In genomic region chr17:55314784-55315491, GRCh38 we compare ENCODE assay signal across 29 cellular contexts. TPM values are rescaled to one million over a fixed set of nuclear protein-coding genes. Genes with fewer than 3 reads are reported as not detected.
DNase-seq lines count a peak whose midpoint lies in the region; ATAC-seq, FAIRE-seq and TF ChIP-seq lines count a peak whose summit lies in the region.
"Had no signal": no experiment of that assay in that cellular context is flagged by ENCODE, and none has a peak within 500 bp of the region (broad histone marks: within the 10 kb centered on the region; RNA-seq: fewer than 3 reads in every experiment).

No MANE protein-coding gene starts in this region.

- ATAC-seq in HG02610 (IDR thresholded peaks at IDR 0.05; ENCODE audit: unreplicated experiment) (peak; percentile 56), pancreas (no peak)
- ATAC-seq in effector memory CD8-positive, alpha-beta T cell (replicated peaks): no peak
- ATAC-seq: lower lobe of right lung; naive thymus-derived CD4-positive, alpha-beta T cell; psoas muscle had no signal

- peak overlapping the region; percentile 74 for H3K27ac Mint-ChIP-seq in activated T-cell treated with anti-CD3 and anti-CD28 coated beads, Interleukin-2, amount 50 U/mL, for 24 hours
- H3K27ac Mint-ChIP-seq in activated CD4-positive, alpha-beta memory T cell treated with anti-CD3 and anti-CD28 coated beads, Interleukin-2, amount 10 ng/mL, durations not matched to agents 7 days and 5 days: peak overlapping the region; percentile 64
- no peak overlapping the region for H3K27ac Mint-ChIP-seq in effector memory CD8-positive, alpha-beta T cell
- H3K27ac Mint-ChIP-seq: HFFc6 had no signal

- no peaks in the 10 kb centered on the region for H3K36me3 Mint-ChIP-seq in activated T-cell treated with anti-CD3 and anti-CD28 coated beads, Interleukin-2, amount 50 U/mL, for 24 hours (ENCODE audit: low read depth)
- H3K36me3 Mint-ChIP-seq in activated CD4-positive, alpha-beta memory T cell treated with anti-CD3 and anti-CD28 coated beads, Interleukin-2, amount 10 ng/mL, durations not matched to agents 7 days and 5 days (ENCODE audit: low read depth): peaks cover 6% of the 10 kb centered on the region
- H3K36me3 Mint-ChIP-seq in effector memory CD8-positive, alpha-beta T cell (ENCODE audit: insufficient read depth): no peaks in the 10 kb centered on the region

- H3K9me3 Mint-ChIP-seq in activated T-cell treated with anti-CD3 and anti-CD28 coated beads, Interleukin-2, amount 50 U/mL, for 24 hours: no peaks in the 10 kb centered on the region
- peaks cover 4% of the 10 kb centered on the region for H3K9me3 Mint-ChIP-seq in activated CD4-positive, alpha-beta memory T cell treated with anti-CD3 and anti-CD28 coated beads, Interleukin-2, amount 10 ng/mL, durations not matched to agents 7 days and 5 days
- H3K9me3 Mint-ChIP-seq in effector memory CD8-positive, alpha-beta T cell: no peaks in the 10 kb centered on the region
- H3K9me3 Mint-ChIP-seq: HFFc6 had no signal

- intact Hi-C loops in pancreas (cut with DNase I): no loop called here

- CTCF ChIA-PET in activated CD4-positive, alpha-beta memory T cell treated with anti-CD3 and anti-CD28 coated beads, Interleukin-2, amount 10 ng/mL, durations not matched to agents 7 days and 5 days (lab: Charles Lee): interaction anchor here (0.6 kb wide), 1 partner anchor 33 kb away, joined by 3 read pairs; no protein-coding TSS in a partner anchor

- H3K4me1 ChIP-seq in pancreas: no peaks in the 10 kb centered on the region
- H3K4me1 ChIP-seq: BE2C, lower lobe of right lung, psoas muscle, uterus had no signal

- no peaks in the 10 kb centered on the region for H3K36me3 ChIP-seq in pancreas
- H3K36me3 ChIP-seq: BE2C, uterus had no signal

- TF ChIP-seq CTCF in pancreas (IDR thresholded peaks at IDR 0.05): no peak

- H3K4me3 ChIP-seq in pancreas: no peak overlapping the region
- H3K4me3 ChIP-seq: lower lobe of right lung, PC-9, psoas muscle, SK-N-MC, thoracic aorta, uterus had no signal

- FAIRE-seq in pancreas (lab: Jason Lieb, UNC): no peak
- FAIRE-seq: bronchial epithelial cell, GM12891, TTC549 had no signal

- H3K27me3 Mint-ChIP-seq in activated T-cell treated with anti-CD3 and anti-CD28 coated beads, Interleukin-2, amount 50 U/mL, for 24 hours: peaks cover 6% of the 10 kb centered on the region
- H3K27me3 Mint-ChIP-seq in activated CD4-positive, alpha-beta memory T cell treated with anti-CD3 and anti-CD28 coated beads, Interleukin-2, amount 10 ng/mL, durations not matched to agents 7 days and 5 days: no peaks in the 10 kb centered on the region
- no peaks in the 10 kb centered on the region for H3K27me3 Mint-ChIP-seq in effector memory CD8-positive, alpha-beta T cell

- DNase-seq in activated T-cell treated with anti-CD3 and anti-CD28 coated beads, Interleukin-2, amount 50 U/mL, for 24 hours: no peak
- DNase-seq in activated T-cell treated with anti-CD3 and anti-CD28 coated beads, Interleukin-2, amount 50 U/mL, for 1 hour: no peak
- DNase-seq in activated CD4-positive, alpha-beta memory T cell treated with anti-CD3 and anti-CD28 coated beads, Interleukin-2, amount 10 ng/mL, durations not matched to agents 7 days and 5 days: peak; percentile 37
- DNase-seq in putamen (ENCODE audit: low spot score) (peak; percentile 45), pancreas (no peak)
- no peak for DNase-seq in effector memory CD8-positive, alpha-beta T cell
- DNase-seq: ACHN; activated CD8-positive, alpha-beta memory T cell treated with anti-CD3 and anti-CD28 coated beads, Interleukin-2, amount 50 U/mL, for 4 hours; activated gamma-delta T cell treated with Interleukin-2 at 50 U/mL for 16 hours; BE2C; GOT3; HFFc6; hippocampal formation; IMR-90; lower lobe of right lung; midbrain; naive thymus-derived CD4-positive, alpha-beta T cell; NCI-H1436 treated with DMSO at 0.1 percent for 48 hours; NCI-H345; PC-9; psoas muscle; stimulated activated naive CD4-positive, alpha-beta T cell treated with Interleukin-2 at 50 U/mL for 16 hours; uterus had no signal

- 91 to 95% methylated on average over 8 of the region's 8 CpGs for WGBS in pancreas, 2 donors

- H3K4me3 Mint-ChIP-seq in activated T-cell treated with anti-CD3 and anti-CD28 coated beads, Interleukin-2, amount 50 U/mL, for 24 hours: no peak overlapping the region
- H3K4me3 Mint-ChIP-seq in activated CD4-positive, alpha-beta memory T cell treated with anti-CD3 and anti-CD28 coated beads, Interleukin-2, amount 10 ng/mL, durations not matched to agents 7 days and 5 days: peak overlapping the region; percentile 15
- no peak overlapping the region for H3K4me3 Mint-ChIP-seq in effector memory CD8-positive, alpha-beta T cell
- H3K4me3 Mint-ChIP-seq: HFFc6 had no signal

- POLR2A ChIA-PET in activated CD4-positive, alpha-beta memory T cell treated with anti-CD3 and anti-CD28 coated beads, Interleukin-2, amount 10 ng/mL, durations not matched to agents 7 days and 5 days (lab: Charles Lee): interaction anchor here (1.6 to 2.0 kb wide), 2 partner anchors 26 to 30 kb away, joined by 3 to 10 read pairs; no protein-coding TSS in a partner anchor

- H3K9me3 ChIP-seq in pancreas: no peaks in the 10 kb centered on the region
- H3K9me3 ChIP-seq: BE2C, lower lobe of right lung, psoas muscle, thoracic aorta, uterus had no signal

- peaks cover 21% of the 10 kb centered on the region for H3K4me1 Mint-ChIP-seq in activated T-cell treated with anti-CD3 and anti-CD28 coated beads, Interleukin-2, amount 50 U/mL, for 24 hours (ENCODE audit: low read depth)
- peaks cover 31% of the 10 kb centered on the region for H3K4me1 Mint-ChIP-seq in activated CD4-positive, alpha-beta memory T cell treated with anti-CD3 and anti-CD28 coated beads, Interleukin-2, amount 10 ng/mL, durations not matched to agents 7 days and 5 days
- H3K4me1 Mint-ChIP-seq in effector memory CD8-positive, alpha-beta T cell (ENCODE audit: low read depth in 2 of 2): no peaks in the 10 kb centered on the region

- H3K27me3 ChIP-seq in pancreas: no peaks in the 10 kb centered on the region
- H3K27me3 ChIP-seq: BE2C, uterus had no signal

- H3K27ac ChIP-seq in pancreas: no peak overlapping the region
- H3K27ac ChIP-seq: lower lobe of right lung, PC-9, psoas muscle, SK-N-MC, thoracic aorta, uterus had no signal

RNA-seq across cellular contexts. Expression of gene HLF, which starts 50.2 kb away (rescaled TPM):
- 1 to 10 TPM; 2.8 to 3.3 TPM for total RNA-seq in activated CD4-positive, alpha-beta memory T cell treated with anti-CD3 and anti-CD28 coated beads, Interleukin-2, amount 10 ng/mL, durations not matched to agents 7 days and 5 days
- total RNA-seq in pancreas: 1 to 10 TPM; 1.4 to 4.6 (median 2.2) TPM
- polyA plus RNA-seq in pancreas: 1 to 10 TPM; 1.2 to 4.4 TPM
- total RNA-seq: HFFc6, PC-9 had no signal
- polyA plus RNA-seq: IMR-90 had no signal

Comparison
In these comparisons a context has a peak if more than half of its experiments do, and no peak if none do; other contexts are left out.
1. DNase-seq: peak in activated CD4-positive, alpha-beta memory T cell treated with anti-CD3 and anti-CD28 coated beads, Interleukin-2, amount 10 ng/mL, durations not matched to agents 7 days and 5 days (single experiment) and putamen (single experiment); none in activated T-cell treated with anti-CD3 and anti-CD28 coated beads, Interleukin-2, amount 50 U/mL, for 24 hours (single experiment), activated T-cell treated with anti-CD3 and anti-CD28 coated beads, Interleukin-2, amount 50 U/mL, for 1 hour (single experiment), effector memory CD8-positive, alpha-beta T cell (0 of 3) and pancreas (0 of 6).
2. H3K27ac Mint-ChIP-seq: peak in activated T-cell treated with anti-CD3 and anti-CD28 coated beads, Interleukin-2, amount 50 U/mL, for 24 hours (single experiment) and activated CD4-positive, alpha-beta memory T cell treated with anti-CD3 and anti-CD28 coated beads, Interleukin-2, amount 10 ng/mL, durations not matched to agents 7 days and 5 days (single experiment); none in effector memory CD8-positive, alpha-beta T cell (0 of 2).